8 cellular contexts compared by ENCODE assay signal in genomic region chr1:95118019-95118499, GRCh38. TPM values are rescaled to one million over a fixed set of nuclear protein-coding genes. Genes with fewer than 3 reads are reported as not detected.
DNase-seq lines count a peak whose midpoint lies in the region; ATAC-seq and TF ChIP-seq lines count a peak whose summit lies in the region.

No MANE protein-coding gene starts in this region.

- H3K36me3 ChIP-seq in HCT116 (ENCODE audit: control insufficient read depth in 1 of 2, insufficient read depth in 2 of 2, low read length in 2 of 2): no peaks in the 10 kb centered on the region
- no peaks in the 10 kb centered on the region for H3K36me3 ChIP-seq in hepatocyte (replicated peaks; ENCODE audit: insufficient read depth, low read depth)
- H3K36me3 ChIP-seq in skeletal muscle tissue (ENCODE audit: control insufficient read depth in 3 of 3, insufficient read depth in 3 of 3, low read length in 3 of 3): no peaks in the 10 kb centered on the region

- POLR2A ChIA-PET in HCT116 (lab: Charles Lee): no interaction called here

- H3K9me3 Mint-ChIP-seq in activated T-helper 2 cell treated with anti-CD3 and anti-CD28 coated beads, Interferon-gamma antibody, Interleukin-2, Interleukin-4, amounts not matched to agents 10 μg/mL and 5 μg/mL and 100 μg/mL, durations not matched to agents 14 hours and 24 hours and 36 hours: no peaks in the 10 kb centered on the region

- H3K4me1 Mint-ChIP-seq in activated T-helper 2 cell treated with anti-CD3 and anti-CD28 coated beads, Interferon-gamma antibody, Interleukin-2, Interleukin-4, amounts not matched to agents 10 μg/mL and 5 μg/mL and 100 μg/mL, durations not matched to agents 14 hours and 24 hours and 36 hours (ENCODE audit: low read depth): peaks cover 7% of the 10 kb centered on the region

- intact Hi-C loops in HCT116 (cut with micrococcal nuclease): no loop called here
- intact Hi-C loops in activated T-helper 2 cell treated with anti-CD3 and anti-CD28 coated beads, Interferon-gamma antibody, Interleukin-2, Interleukin-4, amounts not matched to agents 10 μg/mL and 5 μg/mL and 100 μg/mL, durations not matched to agents 14 hours and 24 hours and 36 hours (cut with micrococcal nuclease): no loop called here

- RAD21 ChIA-PET in HCT116 (lab: Charles Lee; ENCODE audit: low non-redundant PET in 1 of 2, low total read pairs in 2 of 2, uncharacterized antibody in 2 of 2, unreplicated experiment in 2 of 2): interaction anchor here in 1 of 2 experiments (0.6 kb wide), 1 partner anchor 116 kb away, joined by 3 read pairs; no protein-coding TSS in a partner anchor

- CTCF ChIA-PET in HCT116 (lab: Charles Lee): interaction anchor here (0.6 to 1.8 kb wide), 4 partner anchors 10 to 263 kb away, joined by 3 to 8 read pairs (median 6); partner anchors contain the start of gene RWDD3

- H3K9me3 ChIP-seq in HCT116 (ENCODE audit: control insufficient read depth in 1 of 2, insufficient read depth in 1 of 2, low read depth in 1 of 2, low read length in 2 of 2) (no peaks in the 10 kb centered on the region), hepatocyte (ENCODE audit: low read depth) (no peaks in the 10 kb centered on the region), skeletal muscle tissue (ENCODE audit: control insufficient read depth in 3 of 3, low read length in 3 of 3) (no peaks in the 10 kb centered on the region)

- ATAC-seq in HCT116 (peak; percentile 2; the same call in 1 of the 2 replicates), HG03039 (IDR thresholded peaks at IDR 0.05; ENCODE audit: unreplicated experiment) (no peak), HG03432 (IDR thresholded peaks at IDR 0.05; ENCODE audit: unreplicated experiment) (no peak), HG03095 (IDR thresholded peaks at IDR 0.05; ENCODE audit: unreplicated experiment) (no peak)

- peak overlapping the region; percentile 82 for H3K4me2 ChIP-seq in HCT116 (ENCODE audit: low read length)
- H3K4me2 ChIP-seq in hepatocyte: peak overlapping the region; percentile 91

- H3K27me3 ChIP-seq in HCT116 (ENCODE audit: insufficient read depth, low read length): no peaks in the 10 kb centered on the region
- H3K27me3 ChIP-seq in hepatocyte: no peaks in the 10 kb centered on the region
- H3K27me3 ChIP-seq in skeletal muscle tissue (ENCODE audit: control insufficient read depth in 3 of 3, insufficient read depth in 3 of 3, low read length in 3 of 3): no peaks in the 10 kb centered on the region

- H3K27ac ChIP-seq in 22Rv1 (peak overlapping the region; percentile 71), HCT116 (ENCODE audit: low read depth, low read length) (peak overlapping the region; percentile 79), hepatocyte (peak overlapping the region; percentile 85), skeletal muscle tissue (ENCODE audit: low read depth, low read length) (no peak overlapping the region)

- H3K79me2 ChIP-seq in HCT116 (ENCODE audit: insufficient read depth, low read length): peaks cover 5% of the 10 kb centered on the region; the same call in 1 of the 2 replicates
- peaks cover 25% of the 10 kb centered on the region for H3K79me2 ChIP-seq in hepatocyte

- peaks cover 56% of the 10 kb centered on the region for H3K27me3 Mint-ChIP-seq in activated T-helper 2 cell treated with anti-CD3 and anti-CD28 coated beads, Interferon-gamma antibody, Interleukin-2, Interleukin-4, amounts not matched to agents 10 μg/mL and 5 μg/mL and 100 μg/mL, durations not matched to agents 14 hours and 24 hours and 36 hours (ENCODE audit: low read depth)

- H3K4me1 ChIP-seq in HCT116 (ENCODE audit: control insufficient read depth in 1 of 2, insufficient read depth in 2 of 2, low read length in 2 of 2): peaks cover 7 to 18% of the 10 kb centered on the region in 2 experiments; a peak in 3 of 4 replicates
- peaks cover 4% of the 10 kb centered on the region for H3K4me1 ChIP-seq in hepatocyte (ENCODE audit: insufficient read depth)
- H3K4me1 ChIP-seq in skeletal muscle tissue (ENCODE audit: control insufficient read depth in 3 of 3, insufficient read depth in 3 of 3, low read length in 3 of 3): peaks cover 8 to 21% (median 17%) of the 10 kb centered on the region in 3 donors

- TF ChIP-seq POLR2A in HCT116 (IDR thresholded peaks at IDR 0.05; ENCODE audit: borderline replicate concordance, extremely low read depth, insufficient read depth, insufficient read length): no peak

- BruUV-seq in HCT116 (replicated peaks; lab: Mats Ljungman, UMichigan): no TSS peak

- TF ChIP-seq CTCF in 22Rv1 (IDR thresholded peaks at IDR 0.05): no peak
- TF ChIP-seq CTCF in HCT116 (IDR thresholded peaks at IDR 0.05 in 2 of 3, conservative IDR thresholded peaks at IDR 0.05 in 1 of 3; ENCODE audit: borderline replicate concordance in 1 of 3, insufficient read depth in 1 of 3, low read depth in 2 of 3, low read length in 2 of 3): no peak
- TF ChIP-seq CTCF in hepatocyte (IDR thresholded peaks at IDR 0.05; ENCODE audit: poor library complexity): no peak

- H3K36me3 Mint-ChIP-seq in activated T-helper 2 cell treated with anti-CD3 and anti-CD28 coated beads, Interferon-gamma antibody, Interleukin-2, Interleukin-4, amounts not matched to agents 10 μg/mL and 5 μg/mL and 100 μg/mL, durations not matched to agents 14 hours and 24 hours and 36 hours (ENCODE audit: low read depth): no peaks in the 10 kb centered on the region

- WGBS in hepatocyte (ENCODE audit: low lambda C conversion rate, missing lambda C conversion rate): 24% methylated on average over 10 of the region's 10 CpGs

- no peak for TF ChIP-seq RAD21 in HCT116 (IDR thresholded peaks at IDR 0.05; ENCODE audit: low read depth)

- H2AFZ ChIP-seq in HCT116 (ENCODE audit: low read depth, low read length, poor library complexity, severe bottlenecking) (peak overlapping the region; percentile 81), hepatocyte (peak overlapping the region; percentile 96)

- DNase-seq in HCT116 (ENCODE audit: low read depth, low spot score) (no peak), hepatocyte (ENCODE audit: low spot score) (no peak)
- no peak for DNase-seq in activated T-helper 2 cell treated with anti-CD3 and anti-CD28 coated beads, Interferon-gamma antibody, Interleukin-2, Interleukin-4, amounts not matched to agents 10 μg/mL and 5 μg/mL and 100 μg/mL, durations not matched to agents 14 hours and 24 hours and 36 hours (ENCODE audit: low spot score)

- H3K4me3 Mint-ChIP-seq in activated T-helper 2 cell treated with anti-CD3 and anti-CD28 coated beads, Interferon-gamma antibody, Interleukin-2, Interleukin-4, amounts not matched to agents 10 μg/mL and 5 μg/mL and 100 μg/mL, durations not matched to agents 14 hours and 24 hours and 36 hours (ENCODE audit: low read depth): peak overlapping the region; percentile 74

- H3K9me2 ChIP-seq in HCT116 (ENCODE audit: insufficient read depth) (no peaks in the 10 kb centered on the region), hepatocyte (replicated peaks; ENCODE audit: insufficient read depth) (no peaks in the 10 kb centered on the region)

- H3K9ac ChIP-seq in HCT116 (ENCODE audit: low read length) (peak overlapping the region; percentile 63), skeletal muscle tissue (ENCODE audit: low read depth in 1 of 3, low read length in 3 of 3) (peak overlapping the region; percentile 69 to 85 (median 79))

- no peak overlapping the region for H3K27ac Mint-ChIP-seq in activated T-helper 2 cell treated with anti-CD3 and anti-CD28 coated beads, Interferon-gamma antibody, Interleukin-2, Interleukin-4, amounts not matched to agents 10 μg/mL and 5 μg/mL and 100 μg/mL, durations not matched to agents 14 hours and 24 hours and 36 hours

- H4K20me1 ChIP-seq in HCT116 (ENCODE audit: insufficient read depth) (no peaks in the 10 kb centered on the region), hepatocyte (ENCODE audit: insufficient read depth, poor library complexity, severe bottlenecking) (no peaks in the 10 kb centered on the region)

- H3K4me3 ChIP-seq in HCT116 (replicated peaks in 1 of 2; ENCODE audit: low read depth in 1 of 2, low read length in 2 of 2) (peak overlapping the region; percentile 71 to 76), hepatocyte (peak overlapping the region; percentile 80), skeletal muscle tissue (ENCODE audit: low read length in 3 of 3) (peak overlapping the region; percentile 62 to 84 (median 76))

TF ChIP-seq in HCT116, 20 proteins besides CTCF, POLR2A, EP300 and RAD21:
- TF ChIP-seq ZBTB33 (IDR thresholded peaks at IDR 0.05; ENCODE audit: extremely low read depth, insufficient replicate concordance, low read length): no peak

RNA-seq across cellular contexts. Expression of gene TLCD4, which starts 0.9 kb away (rescaled TPM):
- total RNA-seq in HCT116 (2021; ENCODE audit: unreplicated experiment) (12.1 TPM), hepatocyte (22.4 and 31.5 TPM in 2 replicates), skeletal muscle tissue (17.7 TPM)
- 1.1 and 1.8 TPM in 2 replicates for polyA plus RNA-seq in HCT116 (2012)
- total RNA-seq in activated T-helper 2 cell treated with anti-CD3 and anti-CD28 coated beads, Interferon-gamma antibody, Interleukin-2, Interleukin-4, amounts not matched to agents 10 μg/mL and 5 μg/mL and 100 μg/mL, durations not matched to agents 14 hours and 24 hours and 36 hours: not detected in 2 replicates
- polyA plus RNA-seq in hepatocyte: 9.7 and 12.2 TPM in 2 replicates

RNA-seq across cellular contexts. Expression of gene ALG14, which starts 45.3 kb away (rescaled TPM):
- total RNA-seq in HCT116 (2021; ENCODE audit: unreplicated experiment) (5.7 TPM), hepatocyte (2.5 and 4.7 TPM in 2 replicates), skeletal muscle tissue (1.0 TPM)
- polyA plus RNA-seq in HCT116 (2012): 3.0 and 5.0 TPM in 2 replicates
- 2.4 and 3.1 TPM in 2 replicates for total RNA-seq in activated T-helper 2 cell treated with anti-CD3 and anti-CD28 coated beads, Interferon-gamma antibody, Interleukin-2, Interleukin-4, amounts not matched to agents 10 μg/mL and 5 μg/mL and 100 μg/mL, durations not matched to agents 14 hours and 24 hours and 36 hours
- polyA plus RNA-seq in hepatocyte: 15.2 and 22.5 TPM in 2 replicates

Comparison
In these comparisons a context has a peak if more than half of its experiments do, and no peak if none do; other contexts are left out.
1. RNA of gene TLCD4, which starts 0.9 kb away (total RNA-seq): 22.4 to 31.5 TPM in hepatocyte, 17.7 TPM in skeletal muscle tissue (single experiment) and 12.1 TPM in HCT116 (single experiment); not detected in activated T-helper 2 cell treated with anti-CD3 and anti-CD28 coated beads, Interferon-gamma antibody, Interleukin-2, Interleukin-4, amounts not matched to agents 10 μg/mL and 5 μg/mL and 100 μg/mL, durations not matched to agents 14 hours and 24 hours and 36 hours; every median in the first group is over 10 times any median in the second.
2. Peak in every context shown above with its lines, with median percentiles within 50 percentile points of each other: H3K4me3 ChIP-seq.